Comparison of ENCODE assay signal across 20 cellular contexts in genomic region chr15:43975326-43975725, GRCh38.
DNase-seq lines count a peak whose midpoint lies in the region.
"Had no signal": no experiment of that assay in that cellular context is flagged by ENCODE, and none has a peak within 500 bp of the region (broad histone marks: within the 10 kb centered on the region; RNA-seq: fewer than 3 reads in every experiment).

No MANE protein-coding gene starts in this region.

- no peaks in the 10 kb centered on the region for H3K36me3 ChIP-seq in BLaER1 treated with 17β-estradiol and CSF1 and Interleukin-3, amounts not matched to agents 10 nM and 100 nM
- H3K36me3 ChIP-seq in neuronal stem cell (replicated peaks in 1 of 2; ENCODE audit: control insufficient read depth in 2 of 2, insufficient read depth in 2 of 2, low read length in 2 of 2), result no peaks in the 10 kb centered on the region
- H3K36me3 ChIP-seq: ascending aorta, heart right ventricle, sigmoid colon, uterus had no signal

- peaks cover 0 to 25% (median 19%) of the 10 kb centered on the region in 10 experiments; a peak in 15 of 20 replicates for H3K4me1 ChIP-seq in BLaER1 treated with 17β-estradiol and CSF1 and Interleukin-3, amounts not matched to agents 10 nM and 100 nM
- H3K4me1 ChIP-seq in neuronal stem cell (ENCODE audit: control insufficient read depth in 2 of 2, insufficient read depth in 1 of 2, low read depth in 1 of 2, low read length in 2 of 2), result peaks cover 2 to 3% of the 10 kb centered on the region in 2 donors
- H3K4me1 ChIP-seq: ascending aorta, sigmoid colon, uterus had no signal

- H2BK15ac ChIP-seq in neuronal stem cell (ENCODE audit: low read length), result no peak overlapping the region

- no CpG with 5 or more reads among the region's 4 CpGs for WGBS in neuronal stem cell (ENCODE audit: extremely low coverage in 2 of 2, insufficient read length in 2 of 2, insufficient replicate concordance in 1 of 2), 2 donors

- H3K9me3 ChIP-seq in BLaER1 treated with 17β-estradiol and CSF1 and Interleukin-3, amounts not matched to agents 10 nM and 100 nM (replicated peaks in 1 of 11), result peaks cover 0 to 12% (median 8%) of the 10 kb centered on the region in 11 experiments; a peak in 15 of 22 replicates
- H3K9me3 ChIP-seq in neuronal stem cell (replicated peaks in 1 of 2; ENCODE audit: control insufficient read depth in 2 of 2, insufficient read depth in 1 of 2, low read depth in 1 of 2, low read length in 2 of 2), result peaks cover 3% of the 10 kb centered on the region in 2 donors
- H3K9me3 ChIP-seq: ascending aorta, uterus had no signal

- H4K8ac ChIP-seq in neuronal stem cell (ENCODE audit: low read depth, low read length), result no peak overlapping the region

- no peak overlapping the region for H3K23ac ChIP-seq in neuronal stem cell (ENCODE audit: low read depth, low read length, poor library complexity)

- no peak overlapping the region for H3K18ac ChIP-seq in neuronal stem cell (ENCODE audit: low read length)

- H2AFZ ChIP-seq in neuronal stem cell (ENCODE audit: low read length), result no peak overlapping the region

- DNase-seq in DMS53 treated with DMSO at 0.1 percent for 48 hours (lab: John Stamatoyannopoulos, UW; ENCODE audit: unreplicated experiment), result peak; percentile 24
- DNase-seq in NCI-H2029 treated with DMSO at 0.1 percent for 48 hours (lab: John Stamatoyannopoulos, UW), result peak; percentile 73
- no peak for DNase-seq in caudate nucleus (lab: John Stamatoyannopoulos, UW)
- no peak for DNase-seq in GM19238 (ENCODE audit: insufficient read length, low spot score)
- no peak for DNase-seq in neuronal stem cell (ENCODE audit: low spot score)
- no peak for DNase-seq in NCI-H2107 (lab: John Stamatoyannopoulos, UW)
- DNase-seq: activated CD4-positive, alpha-beta memory T cell treated with anti-CD3 and anti-CD28 coated beads for 36 hours; activated CD4-positive, CD25-positive, alpha-beta regulatory T cell; activated CD8-positive, alpha-beta memory T cell treated with anti-CD3 and anti-CD28 coated beads, Interleukin-2, amount 50 U/mL, for 4 hours; activated naive CD8-positive, alpha-beta T cell treated with anti-CD3 and anti-CD28 coated beads for 36 hours; endodermal cell; foreskin fibroblast; IMR-90; NCI-H526 treated with DMSO at 0.1 percent for 48 hours; sigmoid colon; stimulated activated naive B cell treated with anti-CD40 and anti-IgM and Interleukin-4, amounts not matched to agents 10 μg/mL and 1 μg/mL and 100 μg/mL, for 72 hours; uterus had no signal

- no peak overlapping the region for H3K4ac ChIP-seq in neuronal stem cell (ENCODE audit: low read length)

- H4K20me1 ChIP-seq in BLaER1 treated with 17β-estradiol and CSF1 and Interleukin-3, amounts not matched to agents 10 nM and 100 nM, result no peaks in the 10 kb centered on the region

- no peak overlapping the region for H2BK5ac ChIP-seq in neuronal stem cell (ENCODE audit: low read length)

- H2BK12ac ChIP-seq in neuronal stem cell (ENCODE audit: low read length), result no peak overlapping the region

- no peak overlapping the region for H4K91ac ChIP-seq in neuronal stem cell (ENCODE audit: low read depth, low read length, poor library complexity)

- no peak overlapping the region for H3K27ac ChIP-seq in BLaER1 treated with 17β-estradiol and CSF1 and Interleukin-3, amounts not matched to agents 10 nM and 100 nM
- H3K27ac ChIP-seq in caudate nucleus (ENCODE audit: low read depth, low read length) (peak overlapping the region; percentile 46), neuronal stem cell (replicated peaks; ENCODE audit: low read length) (no peak overlapping the region)
- H3K27ac ChIP-seq: ascending aorta, sigmoid colon, uterus had no signal

- H2AK5ac ChIP-seq in neuronal stem cell (ENCODE audit: low read depth, low read length), result no peak overlapping the region

- H3K14ac ChIP-seq in neuronal stem cell (ENCODE audit: low read length), result no peak overlapping the region

- H2BK120ac ChIP-seq in neuronal stem cell (ENCODE audit: low read depth, low read length), result no peak overlapping the region

- H3K9ac ChIP-seq in BLaER1 treated with 17β-estradiol and CSF1 and Interleukin-3, amounts not matched to agents 10 nM and 100 nM, result no peak overlapping the region
- no peak overlapping the region for H3K9ac ChIP-seq in neuronal stem cell (ENCODE audit: low read depth, low read length, poor library complexity)

- no peak overlapping the region for H3K4me3 ChIP-seq in BLaER1 treated with 17β-estradiol and CSF1 and Interleukin-3, amounts not matched to agents 10 nM and 100 nM
- no peak overlapping the region for H3K4me3 ChIP-seq in neuronal stem cell (ENCODE audit: low read length in 2 of 2)
- H3K4me3 ChIP-seq: ascending aorta, heart right ventricle, sigmoid colon, uterus had no signal

- no peaks in the 10 kb centered on the region for H3K27me3 ChIP-seq in BLaER1 treated with 17β-estradiol and CSF1 and Interleukin-3, amounts not matched to agents 10 nM and 100 nM
- no peaks in the 10 kb centered on the region for H3K27me3 ChIP-seq in neuronal stem cell (ENCODE audit: control insufficient read depth in 3 of 3, insufficient read depth in 3 of 3, low read depth in 1 of 3, low read length in 3 of 3)
- H3K27me3 ChIP-seq: ascending aorta, heart right ventricle, sigmoid colon, uterus had no signal

- no peaks in the 10 kb centered on the region for H3K79me1 ChIP-seq in neuronal stem cell (ENCODE audit: low read depth, low read length)

- H3K4me2 ChIP-seq in BLaER1 treated with 17β-estradiol and CSF1 and Interleukin-3, amounts not matched to agents 10 nM and 100 nM, result peak overlapping the region in 8 of 11 experiments; percentile 14 to 60 (median 42); a peak in 12 of 22 replicates
- no peak overlapping the region for H3K4me2 ChIP-seq in neuronal stem cell (ENCODE audit: insufficient read depth, low read length, poor library complexity, severe bottlenecking)

Comparison
In these comparisons a context has a peak if more than half of its experiments do, and no peak if none do; other contexts are left out.
1. DNase-seq: peak in DMS53 treated with DMSO at 0.1 percent for 48 hours (single experiment) and NCI-H2029 treated with DMSO at 0.1 percent for 48 hours (single experiment); none in caudate nucleus (0 of 61), GM19238 (single experiment), neuronal stem cell (single experiment) and NCI-H2107 (single experiment).